8 cellular contexts compared by ENCODE assay signal in the genomic region with DNA sequence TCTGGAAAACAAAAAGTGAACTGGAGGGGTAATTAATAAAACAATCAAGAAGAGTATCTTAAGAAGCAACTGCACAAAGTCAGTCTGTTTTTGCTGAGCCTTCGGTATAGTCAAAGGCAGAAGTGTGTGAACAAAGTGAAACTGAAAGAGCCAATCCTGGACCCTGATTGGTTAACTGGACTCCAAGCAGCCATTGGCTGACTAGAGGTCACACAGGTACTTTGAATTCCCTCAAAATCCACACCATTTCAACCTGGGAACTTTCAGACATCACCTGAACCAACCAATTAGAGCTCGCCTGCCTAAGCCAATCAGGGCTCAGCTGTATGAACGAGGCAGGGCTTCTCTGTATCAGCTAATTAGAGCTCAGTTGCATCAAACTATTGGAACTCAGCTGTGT.
DNase-seq lines count a peak whose midpoint lies in the region; ATAC-seq and TF ChIP-seq lines count a peak whose summit lies in the region.

No MANE protein-coding gene starts in this region.

- H3K27ac Mint-ChIP-seq in endothelial cell (ENCODE audit: unreplicated experiment): no peak overlapping the region

- DNase-seq in AG09309 (ENCODE audit: low read depth): peak; percentile 4
- peak; percentile 53 for DNase-seq in NCI-H460 (ENCODE audit: extremely low read depth, low read depth)
- DNase-seq in fibroblast of pulmonary artery (ENCODE audit: low read depth): peak; percentile 8
- DNase-seq in endothelial cell (ENCODE audit: low spot score): no peak

- H3K9me3 Mint-ChIP-seq in endothelial cell (ENCODE audit: unreplicated experiment): no peaks in the 10 kb centered on the region

- no peak for TF ChIP-seq CTCF in AG09309 (IDR thresholded peaks at IDR 0.05; ENCODE audit: control insufficient read depth, insufficient read depth, low read depth, low read length, missing control alignments)
- no peak for TF ChIP-seq CTCF in fibroblast of pulmonary artery (IDR thresholded peaks at IDR 0.05; ENCODE audit: low read length, missing control alignments)
- TF ChIP-seq CTCF in endothelial cell (IDR thresholded peaks at IDR 0.05; ENCODE audit: unreplicated experiment): no peak

- no peaks in the 10 kb centered on the region for H3K4me1 Mint-ChIP-seq in endothelial cell (ENCODE audit: unreplicated experiment)

- H3K36me3 Mint-ChIP-seq in endothelial cell (ENCODE audit: low read depth, unreplicated experiment): no peaks in the 10 kb centered on the region

- no peak overlapping the region for H3K4me3 Mint-ChIP-seq in endothelial cell (ENCODE audit: unreplicated experiment)

- ATAC-seq in GM19351 (IDR thresholded peaks at IDR 0.05; ENCODE audit: unreplicated experiment): peak; percentile 64
- no peak for ATAC-seq in GM18502 (IDR thresholded peaks at IDR 0.05; ENCODE audit: poor library complexity, unreplicated experiment)
- ATAC-seq in GM21737 (IDR thresholded peaks at IDR 0.05; ENCODE audit: unreplicated experiment): no peak
- no peak for ATAC-seq in HG03342 (IDR thresholded peaks at IDR 0.05; ENCODE audit: unreplicated experiment)

- H3K4me3 ChIP-seq in AG09309 (ENCODE audit: control insufficient read depth, low read depth, low read length) (no peak overlapping the region), fibroblast of pulmonary artery (replicated peaks; ENCODE audit: low read depth, low read length) (no peak overlapping the region)

- H3K27me3 Mint-ChIP-seq in endothelial cell (ENCODE audit: unreplicated experiment): peaks cover 4% of the 10 kb centered on the region
